ENCODE assay signal across 8 cellular contexts in the genomic region with DNA sequence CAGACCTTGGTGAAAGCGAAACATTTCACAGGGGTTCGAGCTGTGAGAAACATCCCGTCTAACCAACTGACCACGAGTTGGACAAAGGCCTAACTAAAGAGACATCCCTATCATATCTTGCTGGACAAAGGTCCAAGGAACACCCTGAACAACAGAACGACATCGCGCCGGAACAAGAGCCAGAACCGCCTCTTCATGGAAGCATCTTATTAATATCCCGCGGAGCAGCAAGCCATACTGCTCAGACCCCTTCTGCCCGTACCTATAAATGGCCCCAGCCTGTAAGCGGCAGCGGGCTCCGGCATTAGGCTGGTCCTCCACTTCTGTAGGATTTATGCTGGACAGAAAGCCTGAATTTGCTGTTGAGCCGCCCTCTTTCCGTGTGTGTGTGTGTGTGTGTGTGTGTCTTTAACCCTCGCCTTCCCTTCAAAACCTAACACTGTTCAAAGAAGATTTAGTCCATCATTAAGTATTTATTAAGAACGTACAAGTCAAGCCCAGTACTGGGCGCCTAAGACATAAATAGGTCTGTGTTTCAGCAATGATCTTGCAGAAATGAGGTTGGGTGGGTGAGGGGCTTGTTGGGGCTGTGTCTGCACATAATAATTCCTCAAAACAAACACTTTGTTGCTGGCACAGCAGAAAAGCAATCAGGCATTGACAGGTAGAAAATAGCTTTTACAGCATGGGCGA. TPM values are rescaled to one million over a fixed set of nuclear protein-coding genes. Genes with fewer than 3 reads are reported as not detected.
DNase-seq lines count a peak whose midpoint lies in the region; ATAC-seq and TF ChIP-seq lines count a peak whose summit lies in the region.

No MANE protein-coding gene starts in this region.

- peak overlapping the region; percentile 88 for H2AFZ ChIP-seq in ACC112 (ENCODE audit: low read length, unreplicated experiment)

- intact Hi-C loops in ascending aorta (cut with DNase I): no loop called here
- intact Hi-C loops in vagina (cut with DNase I): no loop called here
- intact Hi-C loops in CD4-positive, alpha-beta T cell (cut with DNase I, micrococcal nuclease): no loop called here

- H3K79me2 ChIP-seq in ACC112 (ENCODE audit: control insufficient read depth, insufficient read depth, low read length, unreplicated experiment): peaks cover 50% of the 10 kb centered on the region

- no peak overlapping the region for H3K4me3 Mint-ChIP-seq in CD4-positive, alpha-beta T cell

- peak; percentile 13 for DNase-seq in HuH-7 (ENCODE audit: low spot score)
- DNase-seq in ascending aorta (ENCODE audit: low spot score in 2 of 2): no peak
- no peak for DNase-seq in kidney epithelial cell (ENCODE audit: low read depth)
- DNase-seq in vagina (ENCODE audit: extremely low spot score in 2 of 2): no peak
- no peak for DNase-seq in GM10248 (ENCODE audit: extremely low spot score)
- DNase-seq in CD4-positive, alpha-beta T cell: no peak

- H3K36me3 ChIP-seq in ACC112 (ENCODE audit: insufficient read depth, low read length) (peaks cover 10% of the 10 kb centered on the region), ascending aorta (no peaks in the 10 kb centered on the region), kidney epithelial cell (ENCODE audit: control insufficient read depth, insufficient read depth, low read length) (no peaks in the 10 kb centered on the region), vagina (no peaks in the 10 kb centered on the region)

- no peaks in the 10 kb centered on the region for H3K9me3 Mint-ChIP-seq in CD4-positive, alpha-beta T cell

- CTCF ChIA-PET in GM10248 (lab: Yijun Ruan, JAX): interaction anchor here (1.1 to 1.6 kb wide), 2 partner anchors 20 to 148 kb away, joined by 3 to 4 read pairs; no protein-coding TSS in a partner anchor
- CTCF ChIA-PET in CD4-positive, alpha-beta T cell (lab: Charles Lee): no interaction called here

- no peaks in the 10 kb centered on the region for H3K36me3 Mint-ChIP-seq in CD4-positive, alpha-beta T cell (ENCODE audit: low read depth)

- peaks cover 19% of the 10 kb centered on the region for H3K4me1 Mint-ChIP-seq in CD4-positive, alpha-beta T cell (ENCODE audit: low read depth)

- H3K9me3 ChIP-seq in ascending aorta (no peaks in the 10 kb centered on the region), vagina (no peaks in the 10 kb centered on the region)
- no peaks in the 10 kb centered on the region for H3K9me3 ChIP-seq in CD4-positive, alpha-beta T cell (ENCODE audit: control insufficient read depth, low read length)

- peak overlapping the region; percentile 77 for H3K27ac ChIP-seq in ACC112 (ENCODE audit: low read depth, low read length)
- no peak overlapping the region for H3K27ac ChIP-seq in ascending aorta
- H3K27ac ChIP-seq in vagina: no peak overlapping the region
- no peak overlapping the region for H3K27ac ChIP-seq in CD4-positive, alpha-beta T cell (ENCODE audit: low read depth, low read length)

- H3K4me1 ChIP-seq in ACC112 (ENCODE audit: control insufficient read depth, insufficient read depth, low read length, unreplicated experiment) (peaks cover 13% of the 10 kb centered on the region), ascending aorta (peaks cover 0 to 3% of the 10 kb centered on the region in 2 donors), vagina (peaks cover 30% of the 10 kb centered on the region)

- POLR2A ChIA-PET in GM10248 (lab: Yijun Ruan, JAX): no interaction called here
- POLR2A ChIA-PET in CD4-positive, alpha-beta T cell (lab: Charles Lee): no interaction called here

- H3K27me3 ChIP-seq in ACC112 (ENCODE audit: insufficient read depth, low read length): no peaks in the 10 kb centered on the region
- no peaks in the 10 kb centered on the region for H3K27me3 ChIP-seq in ascending aorta
- H3K27me3 ChIP-seq in kidney epithelial cell (ENCODE audit: control insufficient read depth, insufficient read depth, low read length): peaks cover 16% of the 10 kb centered on the region
- no peaks in the 10 kb centered on the region for H3K27me3 ChIP-seq in vagina
- peaks cover 32% of the 10 kb centered on the region for H3K27me3 ChIP-seq in CD4-positive, alpha-beta T cell (ENCODE audit: control insufficient read depth, insufficient read depth, low read length)

- no peak for ATAC-seq in CD4-positive, alpha-beta T cell (ENCODE audit: poor library complexity)
- no peak for ATAC-seq in GM19463 (IDR thresholded peaks at IDR 0.05; ENCODE audit: unreplicated experiment)

- peaks cover 55% of the 10 kb centered on the region for H3K27me3 Mint-ChIP-seq in CD4-positive, alpha-beta T cell

- TF ChIP-seq POLR2A in vagina (IDR thresholded peaks at IDR 0.05): no peak

- TF ChIP-seq CTCF in ascending aorta (IDR thresholded peaks at IDR 0.05) (no peak), kidney epithelial cell (IDR thresholded peaks at IDR 0.05; ENCODE audit: insufficient read depth, low read length, poor library complexity, severe bottlenecking) (no peak), vagina (IDR thresholded peaks at IDR 0.05) (no peak), GM10248 (IDR thresholded peaks at IDR 0.05; ENCODE audit: control extremely low read depth, extremely low read depth, low read depth, missing control alignments) (no peak)
- no peak for TF ChIP-seq CTCF in CD4-positive, alpha-beta T cell (IDR thresholded peaks at IDR 0.05)

- H3K4me3 ChIP-seq in ACC112 (ENCODE audit: low read depth, low read length) (peak overlapping the region; percentile 90), ascending aorta (peak overlapping the region; percentile 42 to 48), kidney epithelial cell (ENCODE audit: low read depth, low read length) (peak overlapping the region; percentile 54), vagina (peak overlapping the region; percentile 49)

- H3K27ac Mint-ChIP-seq in CD4-positive, alpha-beta T cell: no peak overlapping the region

RNA-seq across cellular contexts. Expression of gene SLC6A15, which starts 1.9 kb away (rescaled TPM):
- total RNA-seq in ascending aorta (not detected), kidney epithelial cell (14.9 and 15.9 TPM in 2 replicates), vagina (2.7 TPM)
- not detected for total RNA-seq in CD4-positive, alpha-beta T cell
